ENCODE assay signal across 5 cellular contexts in the genomic region with DNA sequence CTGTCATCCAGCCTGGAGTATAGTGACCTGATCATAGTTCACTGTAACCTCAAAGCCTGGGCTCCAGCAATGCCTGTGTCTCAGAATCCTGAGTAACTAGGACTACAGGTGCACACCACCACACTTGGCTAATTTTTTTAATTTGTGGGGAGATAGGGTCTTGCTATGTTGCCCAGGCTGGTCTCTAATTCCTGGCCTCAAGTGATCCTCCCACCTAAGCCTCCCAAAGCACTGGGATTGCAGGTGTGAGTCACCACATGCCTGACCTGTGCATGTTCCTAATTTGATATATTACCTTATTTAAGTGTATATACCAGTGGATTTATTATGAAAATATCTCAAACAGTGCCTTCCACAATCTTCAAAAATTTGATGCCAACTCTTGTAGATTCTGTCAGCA.
"Had no signal": no experiment of that assay in that cellular context is flagged by ENCODE, and none has a peak within 500 bp of the region (broad histone marks: within the 10 kb centered on the region; RNA-seq: fewer than 3 reads in every experiment).

No MANE protein-coding gene starts in this region.

- FAIRE-seq: H54, HTR-8/SVneo had no signal

- DNase-seq: GOT3, KBM-7 had no signal

- H3K9ac ChIP-seq: KMS-11 had no signal

- H3K4me2 ChIP-seq: KMS-11 had no signal

- H3K27ac ChIP-seq: KMS-11 had no signal
